Comparison of ENCODE assay signal across 1 cellular context in genomic region chr16:4324871-4325740, GRCh38.
TF ChIP-seq lines count a peak whose summit lies in the region.

No MANE protein-coding gene starts in this region.

TF ChIP-seq in WTC11, 78 proteins besides CTCF, POLR2A, EP300 and RAD21 (continued from another document):
- TF ChIP-seq E2F5 (CRISPR knock-in tag; IDR thresholded peaks at IDR 0.05): no peak
- no peak for TF ChIP-seq TCF7 (CRISPR knock-in tag; IDR thresholded peaks at IDR 0.05; ENCODE audit: low read depth)
- no peak for TF ChIP-seq ZNF138 (CRISPR knock-in tag; conservative IDR thresholded peaks at IDR 0.05)
- no peak for TF ChIP-seq ZNF512 (CRISPR knock-in tag; IDR thresholded peaks at IDR 0.05; ENCODE audit: borderline replicate concordance)
- TF ChIP-seq PREB (CRISPR knock-in tag; IDR thresholded peaks at IDR 0.05; ENCODE audit: borderline replicate concordance): no peak
- no peak for TF ChIP-seq JUN (CRISPR knock-in tag; IDR thresholded peaks at IDR 0.05)
- no peak for TF ChIP-seq SOX15 (CRISPR knock-in tag; IDR thresholded peaks at IDR 0.05)
- no peak for TF ChIP-seq ELF4 (CRISPR knock-in tag; IDR thresholded peaks at IDR 0.05; ENCODE audit: low read depth)
